10 cellular contexts compared by ENCODE assay signal in the genomic region with DNA sequence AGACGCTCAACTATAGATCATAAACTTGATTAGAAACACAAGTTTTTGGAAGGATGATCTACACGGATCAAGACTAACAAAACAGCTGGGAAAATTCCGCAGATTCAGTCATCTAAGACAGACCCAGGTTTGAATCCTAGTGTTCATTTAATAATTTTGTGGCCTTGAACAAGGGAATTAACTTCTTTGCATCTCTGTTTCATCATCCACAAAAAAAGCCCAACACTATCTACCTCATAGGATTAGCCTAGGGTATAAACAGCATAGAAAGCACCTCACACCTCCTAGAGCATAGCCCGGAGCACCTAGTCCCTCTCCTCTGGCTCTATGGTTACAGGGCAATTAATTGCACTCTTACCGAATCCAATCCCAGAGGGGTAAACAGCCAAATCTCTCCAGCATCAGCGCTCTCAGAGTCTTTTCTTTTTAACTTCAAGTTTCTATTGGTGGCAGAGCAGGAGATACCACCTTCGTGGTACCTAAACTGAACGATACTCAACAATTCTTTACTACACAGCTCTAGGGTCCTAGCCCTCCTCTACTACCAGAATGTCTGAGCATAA. TPM values are rescaled to one million over a fixed set of nuclear protein-coding genes. Genes with fewer than 3 reads are reported as not detected.
DNase-seq lines count a peak whose midpoint lies in the region; ATAC-seq and TF ChIP-seq lines count a peak whose summit lies in the region.
"Had no signal": no experiment of that assay in that cellular context is flagged by ENCODE, and none has a peak within 500 bp of the region (broad histone marks: within the 10 kb centered on the region; RNA-seq: fewer than 3 reads in every experiment).

No MANE protein-coding gene starts in this region.

- H4K20me1 ChIP-seq in OCI-LY3 (ENCODE audit: insufficient read depth, low read length), result peaks cover 54% of the 10 kb centered on the region

- H3K9me3 ChIP-seq in OCI-LY3 (ENCODE audit: insufficient read depth, low read length) (no peaks in the 10 kb centered on the region), skeletal muscle satellite cell (replicated peaks; ENCODE audit: low read length) (no peaks in the 10 kb centered on the region)

- H3K27ac ChIP-seq in OCI-LY3 (ENCODE audit: low read length) (peak overlapping the region; percentile 94), epithelial cell of prostate (peak overlapping the region; percentile 98)

- no peak for TF ChIP-seq CTCF in OCI-LY3 (IDR thresholded peaks at IDR 0.05; ENCODE audit: low read depth, low read length)

- H3K4me1 ChIP-seq in OCI-LY3 (ENCODE audit: low read length), result peaks cover 45% of the 10 kb centered on the region
- peaks cover 23% of the 10 kb centered on the region for H3K4me1 ChIP-seq in skeletal muscle satellite cell (ENCODE audit: control insufficient read depth, insufficient read depth, low read length)

- no peak overlapping the region for H2AFZ ChIP-seq in OCI-LY3 (ENCODE audit: low read depth, low read length)

- peak overlapping the region; percentile 99 for H3K9ac ChIP-seq in OCI-LY3 (ENCODE audit: low read length)
- H3K9ac ChIP-seq in skeletal muscle satellite cell (ENCODE audit: low read depth, low read length), result peak overlapping the region; percentile 36

- H3K4me2 ChIP-seq in OCI-LY3 (ENCODE audit: low read length), result peak overlapping the region; percentile 80
- H3K4me2 ChIP-seq in skeletal muscle satellite cell (ENCODE audit: low read length), result peak overlapping the region; percentile 83

- peak; percentile 43 for DNase-seq in NCI-H1105 treated with DMSO at 0.1 percent for 48 hours (lab: John Stamatoyannopoulos, UW)
- DNase-seq in NCI-H1105 (lab: John Stamatoyannopoulos, UW), result no peak
- DNase-seq in epithelial cell of prostate (ENCODE audit: low read depth, low spot score), result no peak
- DNase-seq: 8988T, NCI-H774 had no signal

- no peak for ATAC-seq in HG02759 (IDR thresholded peaks at IDR 0.05; ENCODE audit: unreplicated experiment)
- ATAC-seq in GM21390 (IDR thresholded peaks at IDR 0.05; ENCODE audit: unreplicated experiment), result no peak
- no peak for ATAC-seq in HG03521 (IDR thresholded peaks at IDR 0.05; ENCODE audit: unreplicated experiment)

- H3K36me3 ChIP-seq in OCI-LY3 (replicated peaks; ENCODE audit: low read depth, low read length), result peaks cover 30% of the 10 kb centered on the region
- H3K36me3 ChIP-seq in skeletal muscle satellite cell (ENCODE audit: insufficient read depth, low read length), result no peaks in the 10 kb centered on the region

- H3K4me3 ChIP-seq in OCI-LY3 (ENCODE audit: low read length) (peak overlapping the region; percentile 83), skeletal muscle satellite cell (ENCODE audit: low read length) (peak overlapping the region; percentile 90)

- H3K79me2 ChIP-seq in OCI-LY3 (ENCODE audit: low read length), result peaks cover 81% of the 10 kb centered on the region

- H3K27me3 ChIP-seq in OCI-LY3 (ENCODE audit: low read depth, low read length), result no peaks in the 10 kb centered on the region
- no peaks in the 10 kb centered on the region for H3K27me3 ChIP-seq in skeletal muscle satellite cell (ENCODE audit: control insufficient read depth, insufficient read depth, low read length)

RNA-seq across cellular contexts. Expression of gene TBL1XR1, which starts 3.5 kb away (rescaled TPM):
- total RNA-seq in skeletal muscle satellite cell (2012; rRNA removed), result 87.4 and 108 TPM in 2 replicates
